Comparison of ENCODE assay signal across 13 cellular contexts in genomic region chr9:94899464-94900221, GRCh38.
DNase-seq lines count a peak whose midpoint lies in the region; FAIRE-seq and TF ChIP-seq lines count a peak whose summit lies in the region.
"Had no signal": no experiment of that assay in that cellular context is flagged by ENCODE, and none has a peak within 500 bp of the region (broad histone marks: within the 10 kb centered on the region; RNA-seq: fewer than 3 reads in every experiment).

No MANE protein-coding gene starts in this region.

- TF ChIP-seq EP300 in suprapubic skin (IDR thresholded peaks at IDR 0.05): no peak

- no peaks in the 10 kb centered on the region; the same call in 1 of the 2 replicates for H3K27me3 Mint-ChIP-seq in HFFc6 (ENCODE audit: insufficient read depth)

- H3K27ac ChIP-seq in breast epithelium (peak overlapping the region; percentile 74 to 82), suprapubic skin (peak overlapping the region; percentile 72), kidney (ENCODE audit: low read depth in 2 of 2, low read length in 2 of 2) (peak overlapping the region in 1 of 2 donors; percentile 50)

- H3K27me3 ChIP-seq in breast epithelium (no peaks in the 10 kb centered on the region), mucosa of stomach (ENCODE audit: control insufficient read depth, insufficient read depth, low read length) (no peaks in the 10 kb centered on the region), suprapubic skin (no peaks in the 10 kb centered on the region)
- H3K27me3 ChIP-seq: SJSA1 had no signal

- DNase-seq in HFFc6 (no peak), breast epithelium (ENCODE audit: low spot score in 2 of 2) (no peak), suprapubic skin (ENCODE audit: low spot score in 2 of 2) (no peak), C1 segment of cervical spinal cord (lab: John Stamatoyannopoulos, UW) (no peak), kidney (no peak)
- DNase-seq in stimulated activated CD8-positive, alpha-beta memory T cell treated with anti-CD3 and anti-CD28 coated beads, Interleukin-4, amount 100 ng/mL, for 48 hours: no peak
- DNase-seq: activated CD4-positive, CD25-positive, alpha-beta regulatory T cell; activated T-cell treated with anti-CD3 and anti-CD28 coated beads, Interleukin-2, amount 50 U/mL, for 4 hours; CD8-positive, alpha-beta T cell; NCI-H1694 treated with DMSO at 0.1 percent for 48 hours had no signal

- TF ChIP-seq CTCF in HFFc6 (IDR thresholded peaks at IDR 0.05) (no peak), breast epithelium (IDR thresholded peaks at IDR 0.05) (no peak), suprapubic skin (IDR thresholded peaks at IDR 0.05) (no peak), kidney (IDR thresholded peaks at IDR 0.05; ENCODE audit: borderline replicate concordance, extremely low read depth, insufficient read depth) (no peak)

- intact Hi-C loops in breast epithelium (cut with DNase I; ENCODE audit: low total_unique reads): no loop called here
- intact Hi-C loops in kidney (cut with DNase I): no loop called here

- 94% methylated on average over 8 of the region's 8 CpGs for WGBS in suprapubic skin

- FAIRE-seq in kidney (lab: Jason Lieb, UNC): no peak
- FAIRE-seq: K562 had no signal

- no peaks in the 10 kb centered on the region for H3K36me3 Mint-ChIP-seq in HFFc6 (ENCODE audit: low read depth)
- H3K36me3 Mint-ChIP-seq: CD8-positive, alpha-beta T cell had no signal

- peaks cover 52% of the 10 kb centered on the region for H3K4me1 Mint-ChIP-seq in HFFc6 (ENCODE audit: low read depth)

- peak overlapping the region; percentile 9 for H3K9ac ChIP-seq in mucosa of stomach (ENCODE audit: low read length)
- H3K9ac ChIP-seq in kidney (ENCODE audit: low read length in 2 of 2): no peak overlapping the region

- peak overlapping the region; percentile 83 for H3K4me3 Mint-ChIP-seq in HFFc6
- H3K4me3 Mint-ChIP-seq: activated T-cell treated with anti-CD3 and anti-CD28 coated beads, Interleukin-2, amount 50 U/mL, for 4 hours; CD8-positive, alpha-beta T cell had no signal

- H3K27ac Mint-ChIP-seq in HFFc6: peak overlapping the region; percentile 94
- H3K27ac Mint-ChIP-seq: CD8-positive, alpha-beta T cell had no signal

- H3K36me3 ChIP-seq in breast epithelium: no peaks in the 10 kb centered on the region
- no peaks in the 10 kb centered on the region for H3K36me3 ChIP-seq in mucosa of stomach (ENCODE audit: control insufficient read depth, insufficient read depth, low read length)
- H3K36me3 ChIP-seq in suprapubic skin: no peaks in the 10 kb centered on the region
- H3K36me3 ChIP-seq in kidney (ENCODE audit: control insufficient read depth in 1 of 2, insufficient read depth in 2 of 2, low read length in 2 of 2): no peaks in the 10 kb centered on the region
- H3K36me3 ChIP-seq: SJSA1 had no signal

- H3K4me1 ChIP-seq in breast epithelium (no peaks in the 10 kb centered on the region), mucosa of stomach (ENCODE audit: control insufficient read depth, insufficient read depth, low read length) (peaks cover 13% of the 10 kb centered on the region), suprapubic skin (peaks cover 38% of the 10 kb centered on the region), kidney (ENCODE audit: control insufficient read depth in 1 of 2, insufficient read depth in 1 of 2, low read depth in 1 of 2, low read length in 2 of 2) (peaks cover 0 to 4% of the 10 kb centered on the region in 2 donors)

- H3K4me3 ChIP-seq in breast epithelium: no peak overlapping the region
- no peak overlapping the region for H3K4me3 ChIP-seq in mucosa of stomach (ENCODE audit: low read length)
- H3K4me3 ChIP-seq in suprapubic skin: no peak overlapping the region
- no peak overlapping the region for H3K4me3 ChIP-seq in kidney (ENCODE audit: low read length in 2 of 2)
- H3K4me3 ChIP-seq: K562, SJSA1 had no signal

- H3K9me3 ChIP-seq in breast epithelium: no peaks in the 10 kb centered on the region
- no peaks in the 10 kb centered on the region for H3K9me3 ChIP-seq in mucosa of stomach (ENCODE audit: control insufficient read depth, low read length)
- H3K9me3 ChIP-seq in suprapubic skin: no peaks in the 10 kb centered on the region
- H3K9me3 ChIP-seq in kidney (ENCODE audit: control insufficient read depth in 1 of 2, low read length in 2 of 2): no peaks in the 10 kb centered on the region
- H3K9me3 ChIP-seq: SJSA1 had no signal

- TF ChIP-seq POLR2A in breast epithelium (IDR thresholded peaks at IDR 0.05): no peak
- no peak for TF ChIP-seq POLR2A in suprapubic skin (IDR thresholded peaks at IDR 0.05)

- H3K9me3 Mint-ChIP-seq in HFFc6: no peaks in the 10 kb centered on the region
- H3K9me3 Mint-ChIP-seq: activated T-cell treated with anti-CD3 and anti-CD28 coated beads, Interleukin-2, amount 50 U/mL, for 4 hours; CD8-positive, alpha-beta T cell had no signal
